11 cellular contexts compared by ENCODE assay signal in the genomic region with DNA sequence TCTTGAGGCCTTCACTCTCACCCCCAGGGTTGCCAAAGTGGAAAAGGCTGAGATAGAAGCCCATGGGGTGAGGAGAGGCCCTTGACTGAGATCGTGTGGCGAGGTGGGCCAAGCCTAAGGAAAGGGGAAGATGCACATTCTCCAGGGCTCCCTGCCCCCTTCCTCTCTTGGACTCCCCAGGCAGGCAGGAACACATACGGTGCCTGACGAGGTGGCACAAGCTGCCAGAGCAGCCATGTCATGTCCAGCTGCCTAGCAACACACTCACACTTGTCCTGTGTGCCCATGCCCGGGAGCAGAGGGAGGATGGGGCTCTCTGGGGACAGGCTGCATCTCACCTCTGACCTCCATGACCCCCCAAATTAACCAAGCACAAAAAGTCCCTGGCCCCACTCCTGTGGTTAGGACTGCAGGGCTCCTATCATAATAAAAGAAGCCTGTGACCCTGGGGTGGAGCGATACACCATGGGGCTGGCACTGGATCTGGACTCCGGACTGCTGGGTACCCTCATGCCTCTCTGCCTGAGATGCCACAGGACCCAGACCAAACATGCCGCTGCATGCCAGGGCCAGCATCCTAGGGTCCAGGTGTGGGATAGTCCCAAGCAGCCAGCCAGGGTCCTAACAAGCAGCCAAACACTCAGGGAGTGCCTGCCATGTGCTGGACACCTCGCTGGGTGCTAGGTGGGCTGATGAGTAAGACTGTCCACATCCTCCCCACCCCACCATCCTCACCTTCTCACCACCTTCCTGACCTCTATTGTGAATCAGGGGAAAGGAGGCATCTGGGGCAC. TPM values are rescaled to one million over a fixed set of nuclear protein-coding genes. Genes with fewer than 3 reads are reported as not detected.
DNase-seq lines count a peak whose midpoint lies in the region; ATAC-seq and TF ChIP-seq lines count a peak whose summit lies in the region.
"Had no signal": no experiment of that assay in that cellular context is flagged by ENCODE, and none has a peak within 500 bp of the region (broad histone marks: within the 10 kb centered on the region; RNA-seq: fewer than 3 reads in every experiment).

No MANE protein-coding gene starts in this region.

- peak overlapping the region; percentile 59 to 97 (median 95) for H3K4me3 Mint-ChIP-seq in CD4-positive, alpha-beta memory T cell

- H3K79me2 ChIP-seq in OCI-LY7 (ENCODE audit: insufficient read depth, low read depth, low read length), result peaks cover 46% of the 10 kb centered on the region
- peaks cover 35% of the 10 kb centered on the region for H3K79me2 ChIP-seq in parathyroid adenoma

- H3K4me1 ChIP-seq in CD4-positive, alpha-beta memory T cell (ENCODE audit: insufficient read depth, low read length), result peaks cover 71% of the 10 kb centered on the region
- H3K4me1 ChIP-seq in OCI-LY7 (ENCODE audit: insufficient read depth, low read length, poor library complexity, severe bottlenecking), result peaks cover 62% of the 10 kb centered on the region
- peaks cover 19% of the 10 kb centered on the region for H3K4me1 ChIP-seq in parathyroid adenoma

- no peak overlapping the region for H3K9ac ChIP-seq in parathyroid adenoma

- intact Hi-C loops in CD4-positive, alpha-beta memory T cell (cut with micrococcal nuclease), result loop anchor here (5.0 kb wide), 1 partner anchor 175 kb away; no protein-coding TSS in a partner anchor
- intact Hi-C loops in OCI-LY7 (cut with micrococcal nuclease; ENCODE audit: unreplicated experiment) (no loop called here), dorsolateral prefrontal cortex (cut with DNase I) (loop anchor here in 1 of 2 donors (10.0 kb wide), 1 partner anchor 508 kb away; no protein-coding TSS in a partner anchor)

- no peaks in the 10 kb centered on the region for H3K27me3 ChIP-seq in CD4-positive, alpha-beta memory T cell (ENCODE audit: insufficient read depth, low read length)
- no peaks in the 10 kb centered on the region for H3K27me3 ChIP-seq in dorsolateral prefrontal cortex
- no peaks in the 10 kb centered on the region for H3K27me3 ChIP-seq in parathyroid adenoma (ENCODE audit: control insufficient read depth, insufficient read depth, low read length)

- peaks cover 38 to 75% (median 55%) of the 10 kb centered on the region in 4 donors for H3K4me1 Mint-ChIP-seq in CD4-positive, alpha-beta memory T cell

- H3K9me2 ChIP-seq in OCI-LY7 (ENCODE audit: insufficient read depth, low read length), result no peaks in the 10 kb centered on the region

- no peak for DNase-seq in CD4-positive, alpha-beta memory T cell
- DNase-seq in OCI-LY7 (ENCODE audit: low spot score) (no peak), dorsolateral prefrontal cortex (peak in 1 of 10 donors; percentile 43), HUDEP-2 (lab: John Stamatoyannopoulos, UW; ENCODE audit: unreplicated experiment in 76 of 76) (no peak), AG20443 (ENCODE audit: low spot score) (no peak)
- DNase-seq: activated CD4-positive, alpha-beta T cell treated with anti-CD3 and anti-CD28 coated beads for 48 hours; mesendoderm; NCI-H510A treated with DMSO at 0.1 percent for 48 hours had no signal

- POLR2A ChIA-PET in CD4-positive, alpha-beta memory T cell (lab: Charles Lee; ENCODE audit: partially characterized antibody), result interaction anchor here (1.4 to 12.9 kb wide), 6 partner anchors 18 to 217 kb away, joined by 3 to 127 read pairs (median 21); partner anchors contain the start of genes ABHD15 and TP53I13
- POLR2A ChIA-PET in OCI-LY7 (lab: Charles Lee), result interaction anchor here (0.6 to 1.5 kb wide), 3 partner anchors 8 to 438 kb away, joined by 3 to 4 read pairs (median 4); partner anchors contain the start of gene TP53I13

- H3K9me3 ChIP-seq in CD4-positive, alpha-beta memory T cell (ENCODE audit: control insufficient read depth in 1 of 2, low read length in 2 of 2), result no peaks in the 10 kb centered on the region
- H3K9me3 ChIP-seq in OCI-LY7 (ENCODE audit: low read length), result no peaks in the 10 kb centered on the region
- H3K9me3 ChIP-seq in parathyroid adenoma (ENCODE audit: control insufficient read depth, low read length), result no peaks in the 10 kb centered on the region

- H3K36me3 ChIP-seq in CD4-positive, alpha-beta memory T cell (ENCODE audit: insufficient read depth, low read length), result peaks cover 3% of the 10 kb centered on the region
- H3K36me3 ChIP-seq in OCI-LY7 (ENCODE audit: insufficient read depth, low read length) (peaks cover 16% of the 10 kb centered on the region), parathyroid adenoma (ENCODE audit: control insufficient read depth, insufficient read depth, low read length) (no peaks in the 10 kb centered on the region)

- peak overlapping the region; percentile 50 for H3K27ac ChIP-seq in CD4-positive, alpha-beta memory T cell (ENCODE audit: low read depth, low read length)
- H3K27ac ChIP-seq in OCI-LY7 (ENCODE audit: low read depth, low read length, poor library complexity, severe bottlenecking) (no peak overlapping the region), dorsolateral prefrontal cortex (peak overlapping the region in 57 of 59 donors; percentile 14 to 99 (median 94)), parathyroid adenoma (peak overlapping the region; percentile 20)

- no peaks in the 10 kb centered on the region for H3K9me3 Mint-ChIP-seq in CD4-positive, alpha-beta memory T cell

- BruUV-seq in OCI-LY7 (replicated peaks; lab: Mats Ljungman, UMichigan), result no TSS peak

- H3K27me3 Mint-ChIP-seq in CD4-positive, alpha-beta memory T cell, result no peaks in the 10 kb centered on the region

- ATAC-seq in GM19023 (IDR thresholded peaks at IDR 0.05; ENCODE audit: unreplicated experiment) (no peak), GM21825 (IDR thresholded peaks at IDR 0.05; ENCODE audit: unreplicated experiment) (no peak)

- TF ChIP-seq CTCF in OCI-LY7 (conservative IDR thresholded peaks at IDR 0.05; ENCODE audit: low read length) (no peak), dorsolateral prefrontal cortex (IDR thresholded peaks at IDR 0.05 in 54 of 56, conservative IDR thresholded peaks at IDR 0.05 in 2 of 56; ENCODE audit: low read depth in 1 of 56, partially characterized antibody in 56 of 56) (no peak), parathyroid adenoma (IDR thresholded peaks at IDR 0.05) (no peak)

- H2AFZ ChIP-seq in OCI-LY7 (ENCODE audit: low read length) (no peak overlapping the region), parathyroid adenoma (no peak overlapping the region)

- no peak overlapping the region for H3K4me3 ChIP-seq in CD4-positive, alpha-beta memory T cell (ENCODE audit: low read length in 2 of 2)
- H3K4me3 ChIP-seq in OCI-LY7 (ENCODE audit: low read depth, low read length, poor library complexity, severe bottlenecking) (peak overlapping the region; percentile 77), dorsolateral prefrontal cortex (peak overlapping the region in 48 of 59 donors; percentile 1 to 95 (median 85)), parathyroid adenoma (ENCODE audit: low read depth, low read length) (no peak overlapping the region)

- CTCF ChIA-PET in CD4-positive, alpha-beta memory T cell (lab: Charles Lee; ENCODE audit: partially characterized antibody), result interaction anchor here (0.8 to 28.5 kb wide), 7 partner anchors 10 to 344 kb away, joined by 3 to 523 read pairs (median 5); partner anchors contain the start of genes CORO6 and TP53I13
- CTCF ChIA-PET in OCI-LY7 (lab: Charles Lee; ENCODE audit: unreplicated experiment), result no interaction called here

- peak overlapping the region; percentile 43 to 92 (median 73) for H3K27ac Mint-ChIP-seq in CD4-positive, alpha-beta memory T cell

- H3K4me2 ChIP-seq in OCI-LY7 (ENCODE audit: low read length), result peak overlapping the region; percentile 93
- H3K4me2 ChIP-seq in parathyroid adenoma (ENCODE audit: low read length), result no peak overlapping the region

- peaks cover 5% of the 10 kb centered on the region; the same call in 1 of the 2 replicates for H4K20me1 ChIP-seq in OCI-LY7 (ENCODE audit: insufficient read depth, low read length)

- H3K36me3 Mint-ChIP-seq in CD4-positive, alpha-beta memory T cell, result peaks cover 0 to 15% of the 10 kb centered on the region in 2 donors

RNA-seq across cellular contexts. Expression of gene GIT1, which starts 2.6 kb away (rescaled TPM):
- total RNA-seq in CD4-positive, alpha-beta memory T cell, result 10 to 100 TPM; 78.9 to 82.8 TPM
- polyA plus RNA-seq in CD4-positive, alpha-beta memory T cell, result 10 to 100 TPM in 1 of 2 donors, 1 to 10 TPM in 1; 4.2 to 24.9 TPM
- total RNA-seq in OCI-LY7 (2014; rRNA removed; shearing (Covaris generic)), result 38.8 and 44.3 TPM in 2 replicates
- total RNA-seq in OCI-LY7 (2022) (60.2 and 69.6 TPM in 2 replicates), dorsolateral prefrontal cortex (100 to 1,000 TPM; 110 to 287 (median 170) TPM)

RNA-seq across cellular contexts. Expression of gene ANKRD13B, which starts 6.1 kb away (rescaled TPM):
- total RNA-seq in CD4-positive, alpha-beta memory T cell, result 1 to 10 TPM; 1.3 to 2.3 TPM
- not detected for polyA plus RNA-seq in CD4-positive, alpha-beta memory T cell
- total RNA-seq in OCI-LY7 (2014; rRNA removed; shearing (Covaris generic)), result 17.8 and 22.8 TPM in 2 replicates
- total RNA-seq in OCI-LY7 (2022) (30.5 and 32.8 TPM in 2 replicates), dorsolateral prefrontal cortex (10 to 100 TPM; 34.3 to 82.0 (median 53.1) TPM)

RNA-seq across cellular contexts. Expression of gene TP53I13, which starts 18.4 kb away (rescaled TPM):
- total RNA-seq in CD4-positive, alpha-beta memory T cell, result 100 to 1,000 TPM; 149 to 158 TPM
- polyA plus RNA-seq in CD4-positive, alpha-beta memory T cell, result 10 to 100 TPM; 31.5 to 47.5 TPM
- total RNA-seq in OCI-LY7 (2014; rRNA removed; shearing (Covaris generic)), result 27.5 and 30.9 TPM in 2 replicates
- total RNA-seq in OCI-LY7 (2022) (20.8 and 26.5 TPM in 2 replicates), dorsolateral prefrontal cortex (10 to 100 TPM; 10.1 to 40.2 (median 20.1) TPM)

RNA-seq across cellular contexts. Expression of gene ABHD15, which starts 20.0 kb away (rescaled TPM):
- 10 to 100 TPM; 18.1 to 18.8 TPM for total RNA-seq in CD4-positive, alpha-beta memory T cell
- polyA plus RNA-seq in CD4-positive, alpha-beta memory T cell, result 10 to 100 TPM in 1 of 2 donors, 1 to 10 TPM in 1; 8.2 to 13.5 TPM
- 7.7 and 8.5 TPM in 2 replicates for total RNA-seq in OCI-LY7 (2014; rRNA removed; shearing (Covaris generic))
- total RNA-seq in OCI-LY7 (2022) (13.9 and 15.3 TPM in 2 replicates), dorsolateral prefrontal cortex (1 to 10 TPM; 1.9 to 8.0 (median 4.2) TPM)

RNA-seq across cellular contexts. Expression of gene CORO6, which starts 35.8 kb away (rescaled TPM):
- total RNA-seq in CD4-positive, alpha-beta memory T cell, result 1 to 10 TPM; 1.6 to 2.2 TPM
- not detected for polyA plus RNA-seq in CD4-positive, alpha-beta memory T cell
- total RNA-seq in OCI-LY7 (2014; rRNA removed; shearing (Covaris generic)), result 3.9 and 5.9 TPM in 2 replicates
- total RNA-seq in OCI-LY7 (2022), result 6.2 and 7.5 TPM in 2 replicates
- 100 to 1,000 TPM in 23 of 120 experiments, 10 to 100 TPM in 97; 31.5 to 153 (median 80.8) TPM for total RNA-seq in dorsolateral prefrontal cortex

Comparison
In these comparisons a context has a peak if more than half of its experiments do, and no peak if none do; other contexts are left out.
1. H3K4me3 ChIP-seq: peak in OCI-LY7 (single experiment) and dorsolateral prefrontal cortex (48 of 59); none in CD4-positive, alpha-beta memory T cell (0 of 2) and parathyroid adenoma (single experiment).
2. RNA of gene ANKRD13B, which starts 6.1 kb away (total RNA-seq): 34.3 to 82.0 TPM in dorsolateral prefrontal cortex and 17.8 to 32.8 TPM in OCI-LY7; 1.3 to 2.3 TPM in CD4-positive, alpha-beta memory T cell; every median in the first group is over 4 times any median in the second.